Comparison of ENCODE assay signal across 9 cellular contexts in genomic region chr6:133977983-133978895, GRCh38. TPM values are rescaled to one million over a fixed set of nuclear protein-coding genes. Genes with fewer than 3 reads are reported as not detected.
A peak's percentile ranks its signal among the peaks of the same experiment; 100 is the strongest.
DNase-seq lines count a peak whose midpoint lies in the region; ATAC-seq and TF ChIP-seq lines count a peak whose summit lies in the region.
"Had no signal": no experiment of that assay in that cellular context is flagged by ENCODE, and none has a peak within 500 bp of the region (broad histone marks: within the 10 kb centered on the region; RNA-seq: fewer than 3 reads in every experiment).

No MANE protein-coding gene starts in this region.

- peak; percentile 67 to 84 (median 76) for ATAC-seq in heart left ventricle

- H3K27me3 ChIP-seq in GM23248 (replicated peaks; ENCODE audit: insufficient read depth) (no peaks in the 10 kb centered on the region), heart left ventricle (no peaks in the 10 kb centered on the region), ascending aorta (no peaks in the 10 kb centered on the region)

- in situ Hi-C loops in GM23248 (cut with MboI), result no loop called here

- intact Hi-C loops in heart left ventricle (cut with DNase I), result loop anchor here in 4 of 10 donors (5.0 to 10.0 kb wide), 2 partner anchors 53 to 84 kb away; no protein-coding TSS in a partner anchor
- intact Hi-C loops in ascending aorta (cut with DNase I), result no loop called here

- H3K9ac ChIP-seq in GM23248, result no peak overlapping the region

- no peak overlapping the region for H3K27ac ChIP-seq in GM23248
- peak overlapping the region in 1 of 12 donors; percentile 28 for H3K27ac ChIP-seq in heart left ventricle
- H3K27ac ChIP-seq in ascending aorta, result peak overlapping the region in 1 of 2 donors; percentile 26

- DNase-seq in AG10803 (ENCODE audit: low read depth) (peak; percentile 78), GM23248 (peak; percentile 82), RPMI7951 (ENCODE audit: low read depth) (peak; percentile 55), heart left ventricle (no peak), DMS79 (lab: John Stamatoyannopoulos, UW) (no peak), ascending aorta (ENCODE audit: low spot score in 2 of 2) (no peak), NCI-H1105 treated with DMSO at 0.1 percent for 48 hours (lab: John Stamatoyannopoulos, UW) (no peak), SHP77 (lab: John Stamatoyannopoulos, UW) (no peak)
- DNase-seq: GF-D8 had no signal

- no peaks in the 10 kb centered on the region for H3K9me3 ChIP-seq in GM23248 (ENCODE audit: low read depth)
- H3K9me3 ChIP-seq in heart left ventricle, result no peaks in the 10 kb centered on the region
- no peaks in the 10 kb centered on the region for H3K9me3 ChIP-seq in ascending aorta

- TF ChIP-seq POLR2A in heart left ventricle (IDR thresholded peaks at IDR 0.05), result no peak

- peaks cover 11% of the 10 kb centered on the region; the same call in 1 of the 2 replicates for H3K36me3 ChIP-seq in GM23248 (ENCODE audit: low read depth)
- peaks cover 0 to 34% (median 13%) of the 10 kb centered on the region in 9 donors for H3K36me3 ChIP-seq in heart left ventricle
- peaks cover 4 to 13% of the 10 kb centered on the region in 2 donors for H3K36me3 ChIP-seq in ascending aorta

- H2AFZ ChIP-seq in GM23248, result no peak overlapping the region

- H3K4me1 ChIP-seq in GM23248 (ENCODE audit: insufficient read depth) (peaks cover 17% of the 10 kb centered on the region), heart left ventricle (peaks cover 0 to 26% (median 13%) of the 10 kb centered on the region in 12 donors), ascending aorta (peaks cover 0 to 13% of the 10 kb centered on the region in 2 donors)

- H3K4me2 ChIP-seq in GM23248 (ENCODE audit: unreplicated experiment), result peak overlapping the region; percentile 6

- H3K4me3 ChIP-seq in AG10803 (ENCODE audit: low read length), result no peak overlapping the region
- H3K4me3 ChIP-seq in GM23248, result no peak overlapping the region
- no peak overlapping the region for H3K4me3 ChIP-seq in heart left ventricle
- no peak overlapping the region for H3K4me3 ChIP-seq in ascending aorta

- H3F3A ChIP-seq in GM23248 (ENCODE audit: insufficient read depth), result no peaks in the 10 kb centered on the region

- H3K9me2 ChIP-seq in GM23248 (ENCODE audit: insufficient read depth), result no peaks in the 10 kb centered on the region

- H3K79me2 ChIP-seq in GM23248 (ENCODE audit: insufficient read depth), result peaks cover 70% of the 10 kb centered on the region

- WGBS in GM23248 (ENCODE audit: low coverage in 1 of 2, low lambda C conversion rate in 2 of 2, missing lambda C conversion rate in 2 of 2), 2 experiments, result 16 to 17% methylated on average over 2 of the region's 2 CpGs
- 35 to 40% (median 37%) methylated on average over 2 of the region's 2 CpGs for WGBS in heart left ventricle, 4 donors

- TF ChIP-seq CTCF in AG10803 (conservative IDR thresholded peaks at IDR 0.05; ENCODE audit: low read length) (no peak), heart left ventricle (IDR thresholded peaks at IDR 0.05) (no peak), ascending aorta (IDR thresholded peaks at IDR 0.05) (no peak)

- peaks cover 12% of the 10 kb centered on the region; the same call in 1 of the 2 replicates for H4K20me1 ChIP-seq in GM23248 (ENCODE audit: insufficient read depth)

RNA-seq across cellular contexts. Expression of gene TBPL1, which starts 25.2 kb away (rescaled TPM):
- total RNA-seq in GM23248 (2014; rRNA removed; shearing (Covaris generic)), result 40.5 and 42.7 TPM in 2 replicates
- polyA plus RNA-seq in GM23248 (2016; fragmentation: Nextera tagmentation; extraction: Ambion mirVana) (46.0 and 53.5 TPM in 2 replicates), heart left ventricle (10 to 100 TPM; 16.4 to 16.9 TPM)
- total RNA-seq in RPMI7951 (2014; rRNA removed; shearing (Covaris generic)), result 39.5 and 54.7 TPM in 2 replicates
- total RNA-seq in heart left ventricle (10 to 100 TPM in 8 of 9 donors, 1 to 10 TPM in 1; 9.9 to 20.3 (median 15.4) TPM), ascending aorta (23.1 TPM)

Comparison
In these comparisons a context has a peak if more than half of its experiments do, and no peak if none do; other contexts are left out.
1. DNase-seq: peak in AG10803 (single experiment), GM23248 (single experiment) and RPMI7951 (single experiment); none in heart left ventricle (0 of 5), DMS79 (single experiment), ascending aorta (0 of 2), NCI-H1105 treated with DMSO at 0.1 percent for 48 hours (single experiment) and SHP77 (0 of 2).